ENCODE assay signal across 15 cellular contexts in genomic region chr3:42149537-42150426, GRCh38. TPM values are rescaled to one million over a fixed set of nuclear protein-coding genes. Genes with fewer than 3 reads are reported as not detected.
DNase-seq lines count a peak whose midpoint lies in the region; ATAC-seq, FAIRE-seq and TF ChIP-seq lines count a peak whose summit lies in the region.
"Had no signal": no experiment of that assay in that cellular context is flagged by ENCODE, and none has a peak within 500 bp of the region (broad histone marks: within the 10 kb centered on the region; RNA-seq: fewer than 3 reads in every experiment).

No MANE protein-coding gene starts in this region.

- POLR2A ChIA-PET in HepG2 (lab: Yijun Ruan, JAX) = no interaction called here

- H3K4me1 ChIP-seq in mucosa of rectum (ENCODE audit: control insufficient read depth in 2 of 2, insufficient read depth in 2 of 2, low read length in 2 of 2) = peaks cover 12 to 39% of the 10 kb centered on the region in 2 donors
- H3K4me1 ChIP-seq in HepG2 (ENCODE audit: insufficient read depth, low read length) = peaks cover 21% of the 10 kb centered on the region

- no peak for TF ChIP-seq RAD21 in HepG2 (CRISPR knock-in tag; IDR thresholded peaks at IDR 0.05)

- CTCF ChIA-PET in HepG2 (lab: Yijun Ruan, JAX; ENCODE audit: low intra/inter-chr PET ratio, low total read pairs) = no interaction called here

- no peak for ATAC-seq in stimulated activated naive CD8-positive, alpha-beta T cell treated with anti-CD3 and anti-CD28 coated beads, Interleukin-15, Interleukin-2, amounts not matched to agents 100 U/mL and 50 U/mL, for 24 hours
- no peak for ATAC-seq in HepG2
- ATAC-seq in HG03175 (IDR thresholded peaks at IDR 0.05; ENCODE audit: unreplicated experiment) = no peak

- no peak for TF ChIP-seq POLR2A in HepG2 (IDR thresholded peaks at IDR 0.05; ENCODE audit: insufficient read depth in 1 of 2, low read depth in 2 of 2, low read length in 2 of 2)

- H3K4me3 ChIP-seq in dorsolateral prefrontal cortex = peak overlapping the region; percentile 44 to 80 (median 63)
- no peak overlapping the region for H3K4me3 ChIP-seq in mucosa of rectum (ENCODE audit: low read length in 2 of 2)
- no peak overlapping the region for H3K4me3 ChIP-seq in HepG2 (replicated peaks in 1 of 3; ENCODE audit: insufficient read depth in 1 of 3, low read depth in 2 of 3, low read length in 3 of 3)

- H3K4me3 Mint-ChIP-seq in stimulated activated naive CD8-positive, alpha-beta T cell treated with anti-CD3 and anti-CD28 coated beads, Interleukin-15, Interleukin-2, amounts not matched to agents 100 ng/mL and 50 ng/mL, for 24 hours = no peak overlapping the region
- no peak overlapping the region for H3K4me3 Mint-ChIP-seq in CD14-positive monocyte
- H3K4me3 Mint-ChIP-seq: activated T-helper 1 cell treated with anti-CD3 and anti-CD28 coated beads, Interleukin-12 subunit alpha, Interleukin-12 subunit beta, Interleukin-2, Interleukin-4 antibody, amounts not matched to agents 30 ng/mL and 10 ng/mL and 1 ng/mL, durations not matched to agents 14 hours and 24 hours and 36 hours; mesothelial cell of epicardium had no signal

- no peaks in the 10 kb centered on the region for H3K9me3 Mint-ChIP-seq in stimulated activated naive CD8-positive, alpha-beta T cell treated with anti-CD3 and anti-CD28 coated beads, Interleukin-15, Interleukin-2, amounts not matched to agents 100 ng/mL and 50 ng/mL, for 24 hours
- H3K9me3 Mint-ChIP-seq in CD14-positive monocyte = no peaks in the 10 kb centered on the region
- H3K9me3 Mint-ChIP-seq: activated T-helper 1 cell treated with anti-CD3 and anti-CD28 coated beads, Interleukin-12 subunit alpha, Interleukin-12 subunit beta, Interleukin-2, Interleukin-4 antibody, amounts not matched to agents 30 ng/mL and 10 ng/mL and 1 ng/mL, durations not matched to agents 14 hours and 24 hours and 36 hours; mesothelial cell of epicardium had no signal

- TF ChIP-seq CTCF in dorsolateral prefrontal cortex (IDR thresholded peaks at IDR 0.05 in 54 of 56, conservative IDR thresholded peaks at IDR 0.05 in 2 of 56; ENCODE audit: low read depth in 1 of 56, partially characterized antibody in 56 of 56) (no peak), CD14-positive monocyte (IDR thresholded peaks at IDR 0.05) (no peak), HepG2 (CRISPR knock-in tag; IDR thresholded peaks at IDR 0.05) (no peak)

- H3K27ac ChIP-seq in dorsolateral prefrontal cortex (peak overlapping the region in 58 of 59 donors; percentile 1 to 90 (median 77)), mucosa of rectum (ENCODE audit: low read depth in 2 of 2, low read length in 2 of 2) (peak overlapping the region; percentile 43 to 52), HepG2 (ENCODE audit: extremely low read length, insufficient read depth, low read length) (no peak overlapping the region)

- no peaks in the 10 kb centered on the region for H3K27me3 ChIP-seq in dorsolateral prefrontal cortex
- H3K27me3 ChIP-seq in mucosa of rectum (ENCODE audit: control insufficient read depth in 2 of 2, insufficient read depth in 2 of 2, low read length in 2 of 2) = no peaks in the 10 kb centered on the region
- no peaks in the 10 kb centered on the region for H3K27me3 ChIP-seq in HepG2 (ENCODE audit: control insufficient read depth in 1 of 2, insufficient read depth in 2 of 2, low read length in 2 of 2)

- TF ChIP-seq EP300 in HepG2 (IDR thresholded peaks at IDR 0.05; ENCODE audit: low read depth in 2 of 2, low read length in 2 of 2) = no peak
- TF ChIP-seq EP300 in HepG2 (CRISPR knock-in tag; IDR thresholded peaks at IDR 0.05; ENCODE audit: borderline replicate concordance) = no peak

- H3K9ac ChIP-seq in mucosa of rectum (ENCODE audit: low read depth in 1 of 2, low read length in 2 of 2) (no peak overlapping the region), HepG2 (ENCODE audit: insufficient read depth, low read depth, low read length) (no peak overlapping the region)

- no peaks in the 10 kb centered on the region for H3K9me3 ChIP-seq in mucosa of rectum (ENCODE audit: control insufficient read depth in 2 of 2, low read length in 2 of 2)
- no peaks in the 10 kb centered on the region for H3K9me3 ChIP-seq in HepG2 (ENCODE audit: low read length)

- in situ Hi-C loops in HepG2 (cut with HindIII; ENCODE audit: extremely low pct_ligation_motif_present, low pct_unique_long_range_greater_than_20kb) = no loop called here

- H3K4me2 ChIP-seq in HepG2 (ENCODE audit: low read depth, low read length) = no peak overlapping the region

- H3K36me3 ChIP-seq in mucosa of rectum (ENCODE audit: control insufficient read depth in 2 of 2, insufficient read depth in 2 of 2, low read length in 2 of 2) = no peaks in the 10 kb centered on the region
- H3K36me3 ChIP-seq in HepG2 (replicated peaks in 1 of 2; ENCODE audit: control insufficient read depth in 1 of 2, insufficient read depth in 2 of 2, low read length in 2 of 2) = no peaks in the 10 kb centered on the region; a peak in 1 of 5 replicates

- intact Hi-C loops in dorsolateral prefrontal cortex (cut with DNase I) = loop anchor here in 1 of 2 donors (1.0 kb wide), 1 partner anchor 42 kb away; no protein-coding TSS in a partner anchor
- intact Hi-C loops in CD14-positive monocyte (cut with micrococcal nuclease) = no loop called here
- intact Hi-C loops in HepG2 (cut with micrococcal nuclease; ENCODE audit: unreplicated experiment) = no loop called here

- H3K36me3 Mint-ChIP-seq in stimulated activated naive CD8-positive, alpha-beta T cell treated with anti-CD3 and anti-CD28 coated beads, Interleukin-15, Interleukin-2, amounts not matched to agents 100 ng/mL and 50 ng/mL, for 24 hours (ENCODE audit: low read depth) = peaks cover 11% of the 10 kb centered on the region
- peaks cover 18 to 20% of the 10 kb centered on the region in 2 donors for H3K36me3 Mint-ChIP-seq in CD14-positive monocyte

- no peaks in the 10 kb centered on the region for H3K79me2 ChIP-seq in HepG2 (ENCODE audit: insufficient read depth, low read length)

- FAIRE-seq in HepG2 (lab: Jason Lieb, UNC) = no peak
- FAIRE-seq: GM12891, GM19239 had no signal

- H3K27me3 Mint-ChIP-seq in stimulated activated naive CD8-positive, alpha-beta T cell treated with anti-CD3 and anti-CD28 coated beads, Interleukin-15, Interleukin-2, amounts not matched to agents 100 ng/mL and 50 ng/mL, for 24 hours = no peaks in the 10 kb centered on the region
- peaks cover 0 to 1% (median 0%) of the 10 kb centered on the region in 3 donors for H3K27me3 Mint-ChIP-seq in CD14-positive monocyte (ENCODE audit: low read depth in 3 of 3)

- peaks cover 41% of the 10 kb centered on the region for H3K4me1 Mint-ChIP-seq in stimulated activated naive CD8-positive, alpha-beta T cell treated with anti-CD3 and anti-CD28 coated beads, Interleukin-15, Interleukin-2, amounts not matched to agents 100 ng/mL and 50 ng/mL, for 24 hours (ENCODE audit: low read depth)
- peaks cover 35% of the 10 kb centered on the region for H3K4me1 Mint-ChIP-seq in CD14-positive monocyte

- no peaks in the 10 kb centered on the region for H4K20me1 ChIP-seq in HepG2 (ENCODE audit: insufficient read depth, low read length)

- WGBS in HepG2 (ENCODE audit: low lambda C conversion rate) = 96% methylated on average over 12 of the region's 12 CpGs

- H3K27ac Mint-ChIP-seq in stimulated activated naive CD8-positive, alpha-beta T cell treated with anti-CD3 and anti-CD28 coated beads, Interleukin-15, Interleukin-2, amounts not matched to agents 100 ng/mL and 50 ng/mL, for 24 hours = peak overlapping the region; percentile 13
- H3K27ac Mint-ChIP-seq in CD14-positive monocyte = peak overlapping the region in 2 of 7 donors; percentile 2 to 81
- H3K27ac Mint-ChIP-seq: activated T-helper 1 cell treated with anti-CD3 and anti-CD28 coated beads, Interleukin-12 subunit alpha, Interleukin-12 subunit beta, Interleukin-2, Interleukin-4 antibody, amounts not matched to agents 30 ng/mL and 10 ng/mL and 1 ng/mL, durations not matched to agents 14 hours and 24 hours and 36 hours; mesothelial cell of epicardium had no signal

- no peak overlapping the region for H2AFZ ChIP-seq in HepG2 (ENCODE audit: low read length)

- no peak for DNase-seq in stimulated activated naive CD8-positive, alpha-beta T cell treated with anti-CD3 and anti-CD28 coated beads, Interleukin-15, Interleukin-2, amounts not matched to agents 100 U/mL and 50 U/mL, for 24 hours
- DNase-seq in dorsolateral prefrontal cortex (peak in 3 of 10 donors; percentile 37 to 58 (median 53)), NCI-H524 (lab: John Stamatoyannopoulos, UW) (no peak), CD14-positive monocyte (ENCODE audit: low spot score) (no peak), HepG2 (ENCODE audit: low spot score) (no peak)
- DNase-seq: activated CD4-positive, alpha-beta T cell treated with anti-CD3 and anti-CD28 coated beads for 4 hours; DMS79; NCI-H774 had no signal

- no TSS peak for BruUV-seq in HepG2 (replicated peaks; lab: Mats Ljungman, UMichigan)

TF ChIP-seq in HepG2, 621 proteins besides CTCF, POLR2A, EP300 and RAD21 (continues in another document):
- TF ChIP-seq KLF13 (CRISPR knock-in tag; IDR thresholded peaks at IDR 0.05) = no peak

RNA-seq across cellular contexts. Expression of gene TRAK1, which starts 58.6 kb away (rescaled TPM):
- 100 to 1,000 TPM in 2 of 120 experiments, 10 to 100 TPM in 118; 52.9 to 121 (median 72.5) TPM for total RNA-seq in dorsolateral prefrontal cortex
- 1 to 10 TPM; 6.6 to 7.0 TPM for polyA plus RNA-seq in CD14-positive monocyte
- 20.5 and 22.8 TPM in 2 replicates for total RNA-seq in HepG2 (2016; rRNA removed; fragmentation: Illumina TruSeq; extraction: Trizol)
- total RNA-seq in HepG2 (2016; cell fraction: cytosol; rRNA removed; fragmentation: Illumina TruSeq; extraction: Trizol; ENCODE audit: low read depth) = 7.0 and 7.4 TPM in 2 replicates
- 18.0 and 21.4 TPM in 2 replicates for total RNA-seq in HepG2 (2016; cell fraction: insoluble cytoplasmic fraction; rRNA removed; fragmentation: Illumina TruSeq; extraction: Trizol)
- 20.7 and 21.5 TPM in 2 replicates for total RNA-seq in HepG2 (2016; cell fraction: membrane; rRNA removed; fragmentation: Illumina TruSeq; extraction: Trizol)
- total RNA-seq in HepG2 (2016; cell fraction: nucleus; rRNA removed; fragmentation: Illumina TruSeq; extraction: Trizol) = 26.3 and 30.0 TPM in 2 replicates
- 40.8 and 46.6 TPM in 2 replicates for polyA plus RNA-seq in HepG2 (2011; rRNA removed)
- polyA plus RNA-seq in HepG2 (2011; cell fraction: cytosol; rRNA removed) = 29.8 and 35.8 TPM in 2 replicates
- 63.9 and 75.8 TPM in 2 replicates for polyA plus RNA-seq in HepG2 (2011; cell fraction: nucleus; rRNA removed)
- polyA plus RNA-seq in HepG2 (2012) = 21.6 and 24.2 TPM in 2 replicates
- 3.6 and 5.4 TPM in 2 replicates for polyA plus RNA-seq in HepG2 (2016; cell fraction: cytosol; fragmentation: Illumina TruSeq; extraction: Trizol; ENCODE audit: low read depth)
- 16.6 and 20.2 TPM in 2 replicates for polyA plus RNA-seq in HepG2 (2016; cell fraction: insoluble cytoplasmic fraction; fragmentation: Illumina TruSeq; extraction: Trizol; ENCODE audit: low read depth)
- 11.6 and 12.7 TPM in 2 replicates for polyA plus RNA-seq in HepG2 (2016; cell fraction: membrane; fragmentation: Illumina TruSeq; extraction: Trizol; ENCODE audit: low read depth)
- polyA plus RNA-seq in HepG2 (2016; cell fraction: nucleus; fragmentation: Illumina TruSeq; extraction: Trizol; ENCODE audit: insufficient read depth, low read depth) = 39.7 and 45.7 TPM in 2 replicates
- polyA minus RNA-seq in HepG2 (2011; rRNA and poly(A)+ RNA removed; ENCODE audit: low replicate concordance) = 22.1 and 65.6 TPM in 2 replicates
- 39.4 and 40.2 TPM in 2 replicates for polyA minus RNA-seq in HepG2 (2011; cell fraction: cytosol; rRNA and poly(A)+ RNA removed)
- 71.6 and 79.1 TPM in 2 replicates for polyA minus RNA-seq in HepG2 (2011; cell fraction: nucleus; rRNA and poly(A)+ RNA removed)

Comparison
In these comparisons a context has a peak if more than half of its experiments do, and no peak if none do; other contexts are left out.
1. H3K4me3 ChIP-seq: peak in dorsolateral prefrontal cortex (59 of 59); none in mucosa of rectum (0 of 2) and HepG2 (0 of 3).